Comparison of ENCODE assay signal across 20 cellular contexts in genomic region chr16:2527784-2528100, GRCh38. TPM values are rescaled to one million over a fixed set of nuclear protein-coding genes. Genes with fewer than 3 reads are reported as not detected.
"Had no signal": no experiment of that assay in that cellular context is flagged by ENCODE, and none has a peak within 500 bp of the region (broad histone marks: within the 10 kb centered on the region; RNA-seq: fewer than 3 reads in every experiment).

No MANE protein-coding gene starts in this region.

- H3K9me3 ChIP-seq: heart left ventricle, left lung, prostate gland, sigmoid colon, uterus had no signal

- H3K27ac ChIP-seq: heart left ventricle, left lung, parathyroid adenoma, prostate gland, sigmoid colon, skin epidermis, uterus had no signal

- H3K4me1 ChIP-seq: uterus had no signal

- H3K27me3 ChIP-seq: heart left ventricle, left lung, sigmoid colon, uterus had no signal

- H3K9ac ChIP-seq: parathyroid adenoma had no signal

- H2AFZ ChIP-seq: parathyroid adenoma had no signal

- H3K36me3 ChIP-seq: uterus had no signal

- H3K36me3 Mint-ChIP-seq: natural killer cell, type B pancreatic cell had no signal

- H3K27me3 Mint-ChIP-seq: type B pancreatic cell had no signal

- H3K4me3 Mint-ChIP-seq: natural killer cell, neural crest cell, type B pancreatic cell had no signal

- DNase-seq: effector memory CD4-positive, alpha-beta T cell; hypothalamus; mammary epithelial cell; natural killer cell; occipital lobe; stimulated activated CD4-positive, alpha-beta T cell treated with anti-CD3 and anti-CD28 coated beads, Interleukin-2, amount 100 ng/mL, for 48 hours; stimulated activated naive CD4-positive, alpha-beta T cell treated with Interleukin-2 at 50 U/mL for 16 hours had no signal

- H3K4me3 ChIP-seq: heart left ventricle, left lung, prostate gland, sigmoid colon, skin epidermis, uterus had no signal

- H3K9me3 Mint-ChIP-seq: natural killer cell, neural crest cell, type B pancreatic cell had no signal

- ATAC-seq: esophagus mucosa, heart left ventricle, left lung, natural killer cell had no signal

RNA-seq across cellular contexts. Expression of gene CEMP1, which starts 3.5 kb away (rescaled TPM):
- total RNA-seq: esophagus mucosa, fibroblast of lung, glomerular endothelial cell, neural crest cell, renal cortical epithelial cell, sigmoid colon had no signal
- polyA plus RNA-seq: fibroblast of lung, mammary epithelial cell had no signal
